1 cellular context compared by ENCODE assay signal in the genomic region with DNA sequence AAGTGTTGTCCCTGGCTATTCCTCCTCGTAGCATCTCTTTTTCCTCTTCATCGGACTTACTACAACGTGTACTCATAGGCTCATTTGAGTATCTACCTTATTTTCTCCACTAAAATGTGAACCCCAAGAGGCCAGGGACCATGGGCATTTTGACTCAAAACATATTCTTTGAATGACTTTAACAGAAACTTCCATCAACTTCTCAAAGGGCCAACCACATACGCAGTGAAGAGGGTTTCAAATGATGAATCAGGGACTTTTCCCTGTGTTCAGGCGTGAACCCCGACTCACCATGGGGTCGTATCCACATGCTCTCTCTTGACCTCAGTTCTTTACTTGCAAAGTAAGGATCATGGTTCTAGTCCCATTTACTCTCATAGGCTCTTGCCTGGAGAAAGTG.
TF ChIP-seq lines count a peak whose summit lies in the region.

No MANE protein-coding gene starts in this region.

TF ChIP-seq in GM12878, 131 proteins besides CTCF, POLR2A, EP300 and RAD21 (continues in another document):
- TF ChIP-seq, protein P1, sequence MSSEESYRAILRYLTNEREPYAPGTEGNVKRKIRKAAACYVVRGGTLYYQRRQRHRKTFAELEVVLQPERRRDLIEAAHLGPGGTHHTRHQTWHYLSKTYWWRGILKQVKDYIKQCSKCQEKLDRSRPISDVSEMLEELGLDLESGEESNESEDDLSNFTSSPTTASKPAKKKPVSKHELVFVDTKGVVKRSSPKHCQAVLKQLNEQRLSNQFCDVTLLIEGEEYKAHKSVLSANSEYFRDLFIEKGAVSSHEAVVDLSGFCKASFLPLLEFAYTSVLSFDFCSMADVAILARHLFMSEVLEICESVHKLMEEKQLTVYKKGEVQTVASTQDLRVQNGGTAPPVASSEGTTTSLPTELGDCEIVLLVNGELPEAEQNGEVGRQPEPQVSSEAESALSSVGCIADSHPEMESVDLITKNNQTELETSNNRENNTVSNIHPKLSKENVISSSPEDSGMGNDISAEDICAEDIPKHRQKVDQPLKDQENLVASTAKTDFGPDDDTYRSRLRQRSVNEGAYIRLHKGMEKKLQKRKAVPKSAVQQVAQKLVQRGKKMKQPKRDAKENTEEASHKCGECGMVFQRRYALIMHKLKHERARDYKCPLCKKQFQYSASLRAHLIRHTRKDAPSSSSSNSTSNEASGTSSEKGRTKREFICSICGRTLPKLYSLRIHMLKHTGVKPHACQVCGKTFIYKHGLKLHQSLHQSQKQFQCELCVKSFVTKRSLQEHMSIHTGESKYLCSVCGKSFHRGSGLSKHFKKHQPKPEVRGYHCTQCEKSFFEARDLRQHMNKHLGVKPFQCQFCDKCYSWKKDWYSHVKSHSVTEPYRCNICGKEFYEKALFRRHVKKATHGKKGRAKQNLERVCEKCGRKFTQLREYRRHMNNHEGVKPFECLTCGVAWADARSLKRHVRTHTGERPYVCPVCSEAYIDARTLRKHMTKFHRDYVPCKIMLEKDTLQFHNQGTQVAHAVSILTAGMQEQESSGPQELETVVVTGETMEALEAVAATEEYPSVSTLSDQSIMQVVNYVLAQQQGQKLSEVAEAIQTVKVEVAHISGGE (CRISPR knock-in tag; IDR thresholded peaks at IDR 0.05) = no peak
- no peak for TF ChIP-seq ZNF207 (IDR thresholded peaks at IDR 0.05; ENCODE audit: borderline replicate concordance)
- peak; percentile 53; the same call in 1 of the 2 replicates for TF ChIP-seq JUND (IDR thresholded peaks at IDR 0.05; ENCODE audit: low read depth, low read length)
- TF ChIP-seq, protein P2, sequence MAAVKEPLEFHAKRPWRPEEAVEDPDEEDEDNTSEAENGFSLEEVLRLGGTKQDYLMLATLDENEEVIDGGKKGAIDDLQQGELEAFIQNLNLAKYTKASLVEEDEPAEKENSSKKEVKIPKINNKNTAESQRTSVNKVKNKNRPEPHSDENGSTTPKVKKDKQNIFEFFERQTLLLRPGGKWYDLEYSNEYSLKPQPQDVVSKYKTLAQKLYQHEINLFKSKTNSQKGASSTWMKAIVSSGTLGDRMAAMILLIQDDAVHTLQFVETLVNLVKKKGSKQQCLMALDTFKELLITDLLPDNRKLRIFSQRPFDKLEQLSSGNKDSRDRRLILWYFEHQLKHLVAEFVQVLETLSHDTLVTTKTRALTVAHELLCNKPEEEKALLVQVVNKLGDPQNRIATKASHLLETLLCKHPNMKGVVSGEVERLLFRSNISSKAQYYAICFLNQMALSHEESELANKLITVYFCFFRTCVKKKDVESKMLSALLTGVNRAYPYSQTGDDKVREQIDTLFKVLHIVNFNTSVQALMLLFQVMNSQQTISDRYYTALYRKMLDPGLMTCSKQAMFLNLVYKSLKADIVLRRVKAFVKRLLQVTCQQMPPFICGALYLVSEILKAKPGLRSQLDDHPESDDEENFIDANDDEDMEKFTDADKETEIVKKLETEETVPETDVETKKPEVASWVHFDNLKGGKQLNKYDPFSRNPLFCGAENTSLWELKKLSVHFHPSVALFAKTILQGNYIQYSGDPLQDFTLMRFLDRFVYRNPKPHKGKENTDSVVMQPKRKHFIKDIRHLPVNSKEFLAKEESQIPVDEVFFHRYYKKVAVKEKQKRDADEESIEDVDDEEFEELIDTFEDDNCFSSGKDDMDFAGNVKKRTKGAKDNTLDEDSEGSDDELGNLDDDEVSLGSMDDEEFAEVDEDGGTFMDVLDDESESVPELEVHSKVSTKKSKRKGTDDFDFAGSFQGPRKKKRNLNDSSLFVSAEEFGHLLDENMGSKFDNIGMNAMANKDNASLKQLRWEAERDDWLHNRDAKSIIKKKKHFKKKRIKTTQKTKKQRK (IDR thresholded peaks at IDR 0.05; ENCODE audit: low read depth, low read length) = no peak
- TF ChIP-seq, protein P3, sequence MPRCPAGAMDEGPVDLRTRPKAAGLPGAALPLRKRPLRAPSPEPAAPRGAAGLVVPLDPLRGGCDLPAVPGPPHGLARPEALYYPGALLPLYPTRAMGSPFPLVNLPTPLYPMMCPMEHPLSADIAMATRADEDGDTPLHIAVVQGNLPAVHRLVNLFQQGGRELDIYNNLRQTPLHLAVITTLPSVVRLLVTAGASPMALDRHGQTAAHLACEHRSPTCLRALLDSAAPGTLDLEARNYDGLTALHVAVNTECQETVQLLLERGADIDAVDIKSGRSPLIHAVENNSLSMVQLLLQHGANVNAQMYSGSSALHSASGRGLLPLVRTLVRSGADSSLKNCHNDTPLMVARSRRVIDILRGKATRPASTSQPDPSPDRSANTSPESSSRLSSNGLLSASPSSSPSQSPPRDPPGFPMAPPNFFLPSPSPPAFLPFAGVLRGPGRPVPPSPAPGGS (IDR thresholded peaks at IDR 0.05; ENCODE audit: borderline replicate concordance, insufficient read depth, low read depth, low read length, poor library complexity, severe bottlenecking) = peak; percentile 89
- peak; percentile 34; the same call in 1 of the 2 replicates for TF ChIP-seq BACH1 (IDR thresholded peaks at IDR 0.05; ENCODE audit: borderline replicate concordance)
- no peak for TF ChIP-seq KAT2A (conservative IDR thresholded peaks at IDR 0.05; ENCODE audit: control insufficient read depth, low read depth, low read length)
- 0 out of 4 replicates have a peak, but pooled peaks have one; percentile 30 to 50 for TF ChIP-seq BHLHE40 (IDR thresholded peaks at IDR 0.05; ENCODE audit: borderline replicate concordance in 1 of 2, low read depth in 2 of 2, low read length in 1 of 2)
- TF ChIP-seq MEF2B (IDR thresholded peaks at IDR 0.05; ENCODE audit: partially characterized antibody, poor library complexity, severe bottlenecking) = peak; percentile 85
- TF ChIP-seq IKZF1 (conservative IDR thresholded peaks at IDR 0.05) = peak; percentile 82
- 0 out of 2 replicates have a peak, but pooled peaks have one; percentile 45 for TF ChIP-seq STAT3 (IDR thresholded peaks at IDR 0.05; ENCODE audit: low read depth, low read length)
- peak; percentile 96 for TF ChIP-seq RUNX3 (IDR thresholded peaks at IDR 0.05; ENCODE audit: low read length)
- peak; percentile 97 for TF ChIP-seq IRF4 (IDR thresholded peaks at IDR 0.05; ENCODE audit: low read depth, low read length)
- TF ChIP-seq CREM (IDR thresholded peaks at IDR 0.05; ENCODE audit: low read depth) = peak; percentile 87
- peak; percentile 36 for TF ChIP-seq SP1 (IDR thresholded peaks at IDR 0.05; ENCODE audit: low read depth, low read length)
- TF ChIP-seq NR2F1 (conservative IDR thresholded peaks at IDR 0.05) = peak; percentile 86
- TF ChIP-seq SRF (IDR thresholded peaks at IDR 0.05; ENCODE audit: low read depth in 2 of 2, low read length in 2 of 2) = peak in 1 of 2 experiments; percentile 78; a peak in 2 of 4 replicates
- TF ChIP-seq ETV6 (conservative IDR thresholded peaks at IDR 0.05 in 1 of 2, IDR thresholded peaks at IDR 0.05 in 1 of 2; ENCODE audit: borderline replicate concordance in 1 of 2, low read depth in 1 of 2) = peak in 1 of 2 experiments; percentile 94; a peak in 2 of 4 replicates
- TF ChIP-seq TCF7 (IDR thresholded peaks at IDR 0.05; ENCODE audit: borderline replicate concordance) = peak; percentile 68; the same call in 1 of the 2 replicates
- TF ChIP-seq ZZZ3 (IDR thresholded peaks at IDR 0.05; ENCODE audit: control insufficient read depth, insufficient read length, low read depth) = no peak
- 0 out of 2 replicates have a peak, but pooled peaks have one; percentile 33 for TF ChIP-seq ATF7 (IDR thresholded peaks at IDR 0.05; ENCODE audit: low read depth)
- TF ChIP-seq PML (IDR thresholded peaks at IDR 0.05; ENCODE audit: low read length) = peak; percentile 61; the same call in 1 of the 2 replicates
- TF ChIP-seq RELA (IDR thresholded peaks at IDR 0.05; ENCODE audit: borderline replicate concordance, partially characterized antibody) = peak; percentile 33
- peak; percentile 50; the same call in 1 of the 2 replicates for TF ChIP-seq CREB1 (IDR thresholded peaks at IDR 0.05; ENCODE audit: low read depth)
- TF ChIP-seq, protein P4, sequence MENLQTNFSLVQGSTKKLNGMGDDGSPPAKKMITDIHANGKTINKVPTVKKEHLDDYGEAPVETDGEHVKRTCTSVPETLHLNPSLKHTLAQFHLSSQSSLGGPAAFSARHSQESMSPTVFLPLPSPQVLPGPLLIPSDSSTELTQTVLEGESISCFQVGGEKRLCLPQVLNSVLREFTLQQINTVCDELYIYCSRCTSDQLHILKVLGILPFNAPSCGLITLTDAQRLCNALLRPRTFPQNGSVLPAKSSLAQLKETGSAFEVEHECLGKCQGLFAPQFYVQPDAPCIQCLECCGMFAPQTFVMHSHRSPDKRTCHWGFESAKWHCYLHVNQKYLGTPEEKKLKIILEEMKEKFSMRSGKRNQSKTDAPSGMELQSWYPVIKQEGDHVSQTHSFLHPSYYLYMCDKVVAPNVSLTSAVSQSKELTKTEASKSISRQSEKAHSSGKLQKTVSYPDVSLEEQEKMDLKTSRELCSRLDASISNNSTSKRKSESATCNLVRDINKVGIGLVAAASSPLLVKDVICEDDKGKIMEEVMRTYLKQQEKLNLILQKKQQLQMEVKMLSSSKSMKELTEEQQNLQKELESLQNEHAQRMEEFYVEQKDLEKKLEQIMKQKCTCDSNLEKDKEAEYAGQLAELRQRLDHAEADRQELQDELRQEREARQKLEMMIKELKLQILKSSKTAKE (IDR thresholded peaks at IDR 0.05; ENCODE audit: low read depth, poor library complexity, severe bottlenecking) = peak; percentile 26
- TF ChIP-seq, protein P5, sequence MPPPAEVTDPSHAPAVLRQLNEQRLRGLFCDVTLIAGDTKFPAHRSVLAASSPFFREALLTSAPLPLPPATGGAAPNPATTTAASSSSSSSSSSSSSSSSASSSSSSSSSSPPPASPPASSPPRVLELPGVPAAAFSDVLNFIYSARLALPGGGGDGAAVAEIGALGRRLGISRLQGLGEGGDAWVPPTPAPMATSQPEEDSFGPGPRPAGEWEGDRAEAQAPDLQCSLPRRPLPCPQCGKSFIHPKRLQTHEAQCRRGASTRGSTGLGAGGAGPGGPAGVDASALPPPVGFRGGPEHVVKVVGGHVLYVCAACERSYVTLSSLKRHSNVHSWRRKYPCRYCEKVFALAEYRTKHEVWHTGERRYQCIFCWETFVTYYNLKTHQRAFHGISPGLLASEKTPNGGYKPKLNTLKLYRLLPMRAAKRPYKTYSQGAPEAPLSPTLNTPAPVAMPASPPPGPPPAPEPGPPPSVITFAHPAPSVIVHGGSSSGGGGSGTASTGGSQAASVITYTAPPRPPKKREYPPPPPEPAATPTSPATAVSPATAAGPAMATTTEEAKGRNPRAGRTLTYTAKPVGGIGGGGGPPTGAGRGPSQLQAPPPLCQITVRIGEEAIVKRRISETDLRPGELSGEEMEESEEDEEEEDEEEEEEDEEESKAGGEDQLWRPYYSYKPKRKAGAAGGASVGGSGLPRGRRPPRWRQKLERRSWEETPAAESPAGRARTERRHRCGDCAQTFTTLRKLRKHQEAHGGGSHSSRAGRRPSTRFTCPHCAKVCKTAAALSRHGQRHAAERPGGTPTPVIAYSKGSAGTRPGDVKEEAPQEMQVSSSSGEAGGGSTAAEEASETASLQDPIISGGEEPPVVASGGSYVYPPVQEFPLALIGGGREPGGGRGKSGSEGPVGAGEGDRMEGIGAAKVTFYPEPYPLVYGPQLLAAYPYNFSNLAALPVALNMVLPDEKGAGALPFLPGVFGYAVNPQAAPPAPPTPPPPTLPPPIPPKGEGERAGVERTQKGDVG (CRISPR knock-in tag; IDR thresholded peaks at IDR 0.05) = no peak
- TF ChIP-seq PAX5 (IDR thresholded peaks at IDR 0.05; ENCODE audit: borderline replicate concordance, low read depth, low read length) = peak; percentile 84; the same call in 1 of the 2 replicates
- TF ChIP-seq, protein P6, sequence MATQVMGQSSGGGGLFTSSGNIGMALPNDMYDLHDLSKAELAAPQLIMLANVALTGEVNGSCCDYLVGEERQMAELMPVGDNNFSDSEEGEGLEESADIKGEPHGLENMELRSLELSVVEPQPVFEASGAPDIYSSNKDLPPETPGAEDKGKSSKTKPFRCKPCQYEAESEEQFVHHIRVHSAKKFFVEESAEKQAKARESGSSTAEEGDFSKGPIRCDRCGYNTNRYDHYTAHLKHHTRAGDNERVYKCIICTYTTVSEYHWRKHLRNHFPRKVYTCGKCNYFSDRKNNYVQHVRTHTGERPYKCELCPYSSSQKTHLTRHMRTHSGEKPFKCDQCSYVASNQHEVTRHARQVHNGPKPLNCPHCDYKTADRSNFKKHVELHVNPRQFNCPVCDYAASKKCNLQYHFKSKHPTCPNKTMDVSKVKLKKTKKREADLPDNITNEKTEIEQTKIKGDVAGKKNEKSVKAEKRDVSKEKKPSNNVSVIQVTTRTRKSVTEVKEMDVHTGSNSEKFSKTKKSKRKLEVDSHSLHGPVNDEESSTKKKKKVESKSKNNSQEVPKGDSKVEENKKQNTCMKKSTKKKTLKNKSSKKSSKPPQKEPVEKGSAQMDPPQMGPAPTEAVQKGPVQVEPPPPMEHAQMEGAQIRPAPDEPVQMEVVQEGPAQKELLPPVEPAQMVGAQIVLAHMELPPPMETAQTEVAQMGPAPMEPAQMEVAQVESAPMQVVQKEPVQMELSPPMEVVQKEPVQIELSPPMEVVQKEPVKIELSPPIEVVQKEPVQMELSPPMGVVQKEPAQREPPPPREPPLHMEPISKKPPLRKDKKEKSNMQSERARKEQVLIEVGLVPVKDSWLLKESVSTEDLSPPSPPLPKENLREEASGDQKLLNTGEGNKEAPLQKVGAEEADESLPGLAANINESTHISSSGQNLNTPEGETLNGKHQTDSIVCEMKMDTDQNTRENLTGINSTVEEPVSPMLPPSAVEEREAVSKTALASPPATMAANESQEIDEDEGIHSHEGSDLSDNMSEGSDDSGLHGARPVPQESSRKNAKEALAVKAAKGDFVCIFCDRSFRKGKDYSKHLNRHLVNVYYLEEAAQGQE (IDR thresholded peaks at IDR 0.05; ENCODE audit: low read depth, low read length) = no peak
- TF ChIP-seq ZBED1 (IDR thresholded peaks at IDR 0.05; ENCODE audit: borderline replicate concordance) = 0 out of 2 replicates have a peak, but pooled peaks have one; percentile 51
- TF ChIP-seq FOXM1 (IDR thresholded peaks at IDR 0.05; ENCODE audit: low read depth, low read length) = peak; percentile 95; the same call in 1 of the 2 replicates
- TF ChIP-seq PAX8 (IDR thresholded peaks at IDR 0.05) = no peak
- TF ChIP-seq, protein P7, sequence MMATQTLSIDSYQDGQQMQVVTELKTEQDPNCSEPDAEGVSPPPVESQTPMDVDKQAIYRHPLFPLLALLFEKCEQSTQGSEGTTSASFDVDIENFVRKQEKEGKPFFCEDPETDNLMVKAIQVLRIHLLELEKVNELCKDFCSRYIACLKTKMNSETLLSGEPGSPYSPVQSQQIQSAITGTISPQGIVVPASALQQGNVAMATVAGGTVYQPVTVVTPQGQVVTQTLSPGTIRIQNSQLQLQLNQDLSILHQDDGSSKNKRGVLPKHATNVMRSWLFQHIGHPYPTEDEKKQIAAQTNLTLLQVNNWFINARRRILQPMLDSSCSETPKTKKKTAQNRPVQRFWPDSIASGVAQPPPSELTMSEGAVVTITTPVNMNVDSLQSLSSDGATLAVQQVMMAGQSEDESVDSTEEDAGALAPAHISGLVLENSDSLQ (IDR thresholded peaks at IDR 0.05) = no peak
- TF ChIP-seq, protein P8, sequence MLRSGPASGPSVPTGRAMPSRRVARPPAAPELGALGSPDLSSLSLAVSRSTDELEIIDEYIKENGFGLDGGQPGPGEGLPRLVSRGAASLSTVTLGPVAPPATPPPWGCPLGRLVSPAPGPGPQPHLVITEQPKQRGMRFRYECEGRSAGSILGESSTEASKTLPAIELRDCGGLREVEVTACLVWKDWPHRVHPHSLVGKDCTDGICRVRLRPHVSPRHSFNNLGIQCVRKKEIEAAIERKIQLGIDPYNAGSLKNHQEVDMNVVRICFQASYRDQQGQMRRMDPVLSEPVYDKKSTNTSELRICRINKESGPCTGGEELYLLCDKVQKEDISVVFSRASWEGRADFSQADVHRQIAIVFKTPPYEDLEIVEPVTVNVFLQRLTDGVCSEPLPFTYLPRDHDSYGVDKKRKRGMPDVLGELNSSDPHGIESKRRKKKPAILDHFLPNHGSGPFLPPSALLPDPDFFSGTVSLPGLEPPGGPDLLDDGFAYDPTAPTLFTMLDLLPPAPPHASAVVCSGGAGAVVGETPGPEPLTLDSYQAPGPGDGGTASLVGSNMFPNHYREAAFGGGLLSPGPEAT (IDR thresholded peaks at IDR 0.05; ENCODE audit: low read depth) = peak; percentile 73; the same call in 1 of the 2 replicates
- no peak for TF ChIP-seq RB1 (IDR thresholded peaks at IDR 0.05; ENCODE audit: borderline replicate concordance)
- peak; percentile 97 for TF ChIP-seq NFIC (IDR thresholded peaks at IDR 0.05; ENCODE audit: low read depth, low read length)
